In genomic region chr9:79111653-79112052, GRCh38 we compare ENCODE assay signal across 14 cellular contexts.
DNase-seq lines count a peak whose midpoint lies in the region.
"Had no signal": no experiment of that assay in that cellular context is flagged by ENCODE, and none has a peak within 500 bp of the region (broad histone marks: within the 10 kb centered on the region; RNA-seq: fewer than 3 reads in every experiment).

No MANE protein-coding gene starts in this region.

- DNase-seq in NCI-H1436 (lab: John Stamatoyannopoulos, UW) (peak; percentile 27), NCI-H1436 treated with DMSO at 0.1 percent for 48 hours (lab: John Stamatoyannopoulos, UW) (no peak), NCI-H128 (lab: John Stamatoyannopoulos, UW; ENCODE audit: unreplicated experiment) (peak; percentile 42), NCI-H2171 (lab: John Stamatoyannopoulos, UW) (peak; percentile 18), left kidney (ENCODE audit: low read depth, low spot score) (peak; percentile 79), Ammon's horn (ENCODE audit: low spot score) (no peak)
- DNase-seq in stimulated activated CD4-positive, alpha-beta T cell treated with anti-CD3 and anti-CD28 coated beads, Interleukin-4, amount 100 ng/mL, for 1 hour = no peak
- DNase-seq: ACHN; C1 segment of cervical spinal cord; Calu3; CD4-positive, alpha-beta T cell; DMS 273 treated with DMSO at 0.1 percent for 48 hours; GM23248; H7 had no signal

Comparison
In these comparisons a context has a peak if more than half of its experiments do, and no peak if none do; other contexts are left out.
1. DNase-seq: peak in NCI-H1436 (single experiment), NCI-H128 (single experiment), NCI-H2171 (single experiment) and left kidney (single experiment); none in NCI-H1436 treated with DMSO at 0.1 percent for 48 hours (single experiment), stimulated activated CD4-positive, alpha-beta T cell treated with anti-CD3 and anti-CD28 coated beads, Interleukin-4, amount 100 ng/mL, for 1 hour (single experiment) and Ammon's horn (single experiment).